In genomic region chr12:49389092-49389703, GRCh38 we compare ENCODE assay signal across 10 cellular contexts. TPM values are rescaled to one million over a fixed set of nuclear protein-coding genes. Genes with fewer than 3 reads are reported as not detected.
DNase-seq lines count a peak whose midpoint lies in the region; TF ChIP-seq lines count a peak whose summit lies in the region.
"Had no signal": no experiment of that assay in that cellular context is flagged by ENCODE, and none has a peak within 500 bp of the region (broad histone marks: within the 10 kb centered on the region; RNA-seq: fewer than 3 reads in every experiment).

No MANE protein-coding gene starts in this region.

- DNase-seq in NOMO-1 treated with dmso at 0.1 percent for 144 hours (lab: John Stamatoyannopoulos, UW; ENCODE audit: unreplicated experiment) (peak; percentile 81), iPS-NIHi7 (ENCODE audit: extremely low spot score) (peak; percentile 86), NCI-H187 treated with DMSO at 0.1 percent for 48 hours (lab: John Stamatoyannopoulos, UW) (no peak), type B pancreatic cell (ENCODE audit: extremely low spot score, unreplicated experiment) (no peak), NCI-H2196 (lab: John Stamatoyannopoulos, UW; ENCODE audit: unreplicated experiment) (no peak), caudate nucleus (lab: John Stamatoyannopoulos, UW) (no peak)
- peak; percentile 81 to 83 for DNase-seq in activated T-cell treated with anti-CD3 and anti-CD28 coated beads, Interleukin-2, amount 50 U/mL, for 48 hours
- DNase-seq in stimulated activated CD8-positive, alpha-beta memory T cell treated with anti-CD3 and anti-CD28 coated beads, Interleukin-15, amount 100 ng/mL, for 4 hours (ENCODE audit: low read depth in 2 of 2) = peak; percentile 25 to 39
- DNase-seq: nucleus accumbens had no signal

- H3K9me3 Mint-ChIP-seq in type B pancreatic cell = no peaks in the 10 kb centered on the region

- no peak overlapping the region for H3K27ac ChIP-seq in caudate nucleus (ENCODE audit: low read depth, low read length)
- H3K27ac ChIP-seq: cardiac muscle cell had no signal

- H3K27me3 Mint-ChIP-seq in type B pancreatic cell = no peaks in the 10 kb centered on the region

- TF ChIP-seq CTCF in type B pancreatic cell (conservative IDR thresholded peaks at IDR 0.05) = no peak

- H3K4me1 Mint-ChIP-seq in type B pancreatic cell (ENCODE audit: unreplicated experiment) = no peaks in the 10 kb centered on the region

- H3K36me3 Mint-ChIP-seq in type B pancreatic cell = peaks cover 10% of the 10 kb centered on the region

- H3K4me3 Mint-ChIP-seq in type B pancreatic cell = no peak overlapping the region

- no peak overlapping the region for H3K27ac Mint-ChIP-seq in type B pancreatic cell

RNA-seq across cellular contexts. Expression of gene SPATS2, which starts 21.9 kb away (rescaled TPM):
- 32.0 and 40.3 TPM in 2 replicates for total RNA-seq in type B pancreatic cell (ENCODE audit: low replicate concordance)

RNA-seq across cellular contexts. Expression of gene DNAJC22, which starts 42.5 kb away (rescaled TPM):
- 3.6 and 5.0 TPM in 2 replicates for total RNA-seq in type B pancreatic cell (ENCODE audit: low replicate concordance)

RNA-seq across cellular contexts. Expression of gene C1QL4, which starts 52.2 kb away (rescaled TPM):
- 0.17 and 1.2 TPM in 2 replicates for total RNA-seq in type B pancreatic cell (ENCODE audit: low replicate concordance)
- total RNA-seq: cardiac muscle cell had no signal

Comparison
In these comparisons a context has a peak if more than half of its experiments do, and no peak if none do; other contexts are left out.
1. DNase-seq: peak in NOMO-1 treated with dmso at 0.1 percent for 144 hours (single experiment), activated T-cell treated with anti-CD3 and anti-CD28 coated beads, Interleukin-2, amount 50 U/mL, for 48 hours (2 of 2), iPS-NIHi7 (single experiment) and stimulated activated CD8-positive, alpha-beta memory T cell treated with anti-CD3 and anti-CD28 coated beads, Interleukin-15, amount 100 ng/mL, for 4 hours (2 of 2); none in NCI-H187 treated with DMSO at 0.1 percent for 48 hours (single experiment), type B pancreatic cell (single experiment), NCI-H2196 (single experiment) and caudate nucleus (0 of 61).